ENCODE assay signal across 18 cellular contexts in the genomic region with DNA sequence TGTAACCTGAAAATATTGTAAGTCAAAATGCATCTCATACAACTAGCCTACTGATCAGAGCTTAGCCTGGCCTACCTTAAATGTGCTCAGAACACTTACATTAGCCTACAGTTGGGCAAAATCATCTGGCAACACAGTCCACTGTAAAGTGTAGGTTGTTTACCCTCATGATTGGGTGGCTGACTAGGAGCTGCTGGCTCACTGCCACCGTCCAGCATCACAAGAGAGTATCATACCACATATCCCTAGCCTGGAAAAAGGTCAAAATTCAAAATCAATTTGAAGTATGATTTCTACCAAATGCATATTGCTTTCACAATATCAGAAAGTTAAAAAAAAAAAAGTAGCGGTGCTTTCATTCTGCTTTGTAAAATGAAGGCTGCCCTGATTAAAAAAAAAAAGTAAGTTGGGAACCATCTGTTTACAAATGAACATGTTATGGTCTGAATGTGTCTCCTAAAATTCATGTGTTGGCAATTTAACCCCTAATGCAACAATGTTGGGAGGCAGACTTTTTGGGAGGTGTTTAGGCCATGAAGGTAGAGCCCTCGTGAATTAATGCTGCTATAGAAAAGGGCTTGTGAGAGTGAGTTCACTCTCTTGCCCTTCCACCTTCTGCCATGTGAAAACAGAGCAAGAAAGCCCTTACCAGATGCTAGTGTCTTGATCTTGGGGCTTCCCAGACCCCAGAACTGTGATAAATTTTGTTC.
DNase-seq lines count a peak whose midpoint lies in the region; ATAC-seq, FAIRE-seq and TF ChIP-seq lines count a peak whose summit lies in the region.
"Had no signal": no experiment of that assay in that cellular context is flagged by ENCODE, and none has a peak within 500 bp of the region (broad histone marks: within the 10 kb centered on the region; RNA-seq: fewer than 3 reads in every experiment).

No MANE protein-coding gene starts in this region.

- BruUV-seq in Calu3 (replicated peaks; lab: Mats Ljungman, UMichigan) (no TSS peak), Panc1 (replicated peaks; lab: Mats Ljungman, UMichigan) (no TSS peak)

- DNase-seq in Calu3: no peak
- DNase-seq in HT-29 (ENCODE audit: low spot score): peak; percentile 37
- no peak for DNase-seq in Panc1 (ENCODE audit: low read depth, low spot score)
- peak; percentile 35 for DNase-seq in fibroblast of the aortic adventitia (ENCODE audit: low read depth)
- DNase-seq in HTR-8/SVneo (ENCODE audit: insufficient read length, low spot score): no peak
- no peak for DNase-seq in retina
- no peak for DNase-seq in activated CD4-positive, alpha-beta T cell treated with anti-CD3 and anti-CD28 coated beads for 48 hours
- DNase-seq in iPS-NIHi11 (ENCODE audit: low spot score): no peak
- DNase-seq: activated naive CD4-positive, alpha-beta T cell treated with anti-CD3 and anti-CD28 coated beads, Interleukin-2, amount 50 U/mL, for 16 hours; BE2C; GDM1; NCI-H1436 treated with DMSO at 0.1 percent for 48 hours; tibial artery; WERI-Rb-1 had no signal

- H3K9me3 ChIP-seq in Panc1 (ENCODE audit: control insufficient read depth, insufficient read depth, low read depth, low read length): no peaks in the 10 kb centered on the region; the same call in 1 of the 2 replicates
- H3K9me3 ChIP-seq: BE2C, prostate gland, tibial artery had no signal

- peaks cover 50% of the 10 kb centered on the region for H3K4me1 ChIP-seq in Panc1 (ENCODE audit: control insufficient read depth, insufficient read depth, low read length)
- H3K4me1 ChIP-seq: BE2C, prostate gland had no signal

- POLR2A ChIA-PET in Panc1 (lab: Charles Lee): no interaction called here

- intact Hi-C loops in Calu3 (cut with micrococcal nuclease; ENCODE audit: unreplicated experiment) (loop anchor here (5.0 kb wide), 1 partner anchor 276 kb away; no protein-coding TSS in a partner anchor), Panc1 (cut with micrococcal nuclease; ENCODE audit: unreplicated experiment) (no loop called here)

- H3K4me3 ChIP-seq in Panc1 (ENCODE audit: low read depth in 2 of 2, low read length in 2 of 2) (no peak overlapping the region), fibroblast of the aortic adventitia (ENCODE audit: low read depth, low read length) (no peak overlapping the region)
- H3K4me3 ChIP-seq: prostate gland, tibial artery had no signal

- TF ChIP-seq CTCF in Calu3 (IDR thresholded peaks at IDR 0.05; ENCODE audit: unreplicated experiment): no peak
- no peak for TF ChIP-seq CTCF in Panc1 (IDR thresholded peaks at IDR 0.05)
- no peak for TF ChIP-seq CTCF in fibroblast of the aortic adventitia (IDR thresholded peaks at IDR 0.05; ENCODE audit: insufficient read depth, low read length)

- peak overlapping the region; percentile 95 for H3K27ac ChIP-seq in Panc1 (ENCODE audit: low read length)
- H3K27ac ChIP-seq: prostate gland, WERI-Rb-1 had no signal

- no peaks in the 10 kb centered on the region for H3K9me3 Mint-ChIP-seq in Calu3 (ENCODE audit: low read depth, unreplicated experiment)

- H3K4me1 Mint-ChIP-seq in Calu3 (ENCODE audit: low read depth, unreplicated experiment): peaks cover 57% of the 10 kb centered on the region

- no peak for ATAC-seq in Panc1
- ATAC-seq: HepG2 had no signal

- H3K36me3 Mint-ChIP-seq in Calu3 (ENCODE audit: insufficient read depth, unreplicated experiment): peaks cover 7% of the 10 kb centered on the region

- in situ Hi-C loops in Panc1 (cut with HindIII; ENCODE audit: low pct_unique_long_range_greater_than_20kb, low sequenced_read_pairs): no loop called here

- H3K36me3 ChIP-seq in Panc1 (ENCODE audit: control insufficient read depth, insufficient read depth, low read length): no peaks in the 10 kb centered on the region
- H3K36me3 ChIP-seq: BE2C, prostate gland, tibial artery had no signal

- H3K4me3 Mint-ChIP-seq in Calu3 (ENCODE audit: low read depth, unreplicated experiment): no peak overlapping the region

- H3K27me3 ChIP-seq in Panc1 (ENCODE audit: control insufficient read depth, insufficient read depth, low read length): no peaks in the 10 kb centered on the region
- H3K27me3 ChIP-seq: BE2C, tibial artery had no signal

- H3K27me3 Mint-ChIP-seq in Calu3 (ENCODE audit: unreplicated experiment): no peaks in the 10 kb centered on the region

- CTCF ChIA-PET in Calu3 (lab: Charles Lee): interaction anchor here (0.6 to 1.0 kb wide), 2 partner anchors 12 to 116 kb away, joined by 3 read pairs; no protein-coding TSS in a partner anchor
- CTCF ChIA-PET in Panc1 (lab: Charles Lee): no interaction called here

- H3K27ac Mint-ChIP-seq in Calu3 (ENCODE audit: unreplicated experiment): peak overlapping the region; percentile 81

- FAIRE-seq in HTR-8/SVneo (lab: Jason Lieb, UNC): no peak
- FAIRE-seq: bronchial epithelial cell, endometrium, HepG2 had no signal

Comparison
In these comparisons a context has a peak if more than half of its experiments do, and no peak if none do; other contexts are left out.
1. DNase-seq: peak in HT-29 (single experiment) and fibroblast of the aortic adventitia (single experiment); none in Calu3 (single experiment), Panc1 (single experiment), HTR-8/SVneo (single experiment), retina (single experiment), activated CD4-positive, alpha-beta T cell treated with anti-CD3 and anti-CD28 coated beads for 48 hours (single experiment) and iPS-NIHi11 (single experiment).